ENCODE assay signal across 17 cellular contexts in genomic region chr7:26365897-26366267, GRCh38.
"Had no signal": no experiment of that assay in that cellular context is flagged by ENCODE, and none has a peak within 500 bp of the region (broad histone marks: within the 10 kb centered on the region; RNA-seq: fewer than 3 reads in every experiment).

No MANE protein-coding gene starts in this region.

- H3K27ac ChIP-seq: colonic mucosa, gastrocnemius medialis, heart left ventricle, upper lobe of right lung had no signal

- H3K9me3 Mint-ChIP-seq: activated CD4-positive, alpha-beta memory T cell treated with anti-CD3 and anti-CD28 coated beads, Interleukin-2, amount 10 ng/mL, durations not matched to agents 7 days and 5 days; activated naive CD4-positive, alpha-beta T cell treated with anti-CD3 and anti-CD28 coated beads, Interleukin-2, amount 10 ng/mL, durations not matched to agents 7 days and 5 days; activated naive CD8-positive, alpha-beta T cell treated with anti-CD3 and anti-CD28 coated beads, Interleukin-2, amount 50 U/mL, for 24 hours; central memory CD8-positive, alpha-beta T cell; endodermal cell; immature natural killer cell; natural killer cell had no signal

- H3K4me3 Mint-ChIP-seq: activated CD4-positive, alpha-beta memory T cell treated with anti-CD3 and anti-CD28 coated beads, Interleukin-2, amount 10 ng/mL, durations not matched to agents 7 days and 5 days; activated CD8-positive, alpha-beta memory T cell treated with anti-CD3 and anti-CD28 coated beads, Interleukin-2, amount 10 ng/mL, durations not matched to agents 7 days and 5 days; activated naive CD4-positive, alpha-beta T cell treated with anti-CD3 and anti-CD28 coated beads, Interleukin-2, amount 10 ng/mL, durations not matched to agents 7 days and 5 days; activated naive CD8-positive, alpha-beta T cell treated with anti-CD3 and anti-CD28 coated beads, Interleukin-2, amount 50 U/mL, for 24 hours; central memory CD8-positive, alpha-beta T cell; endodermal cell; immature natural killer cell; natural killer cell had no signal

- H3K27me3 Mint-ChIP-seq: activated CD4-positive, alpha-beta memory T cell treated with anti-CD3 and anti-CD28 coated beads, Interleukin-2, amount 10 ng/mL, durations not matched to agents 7 days and 5 days; activated CD8-positive, alpha-beta memory T cell treated with anti-CD3 and anti-CD28 coated beads, Interleukin-2, amount 10 ng/mL, durations not matched to agents 7 days and 5 days; activated naive CD4-positive, alpha-beta T cell treated with anti-CD3 and anti-CD28 coated beads, Interleukin-2, amount 10 ng/mL, durations not matched to agents 7 days and 5 days; activated naive CD8-positive, alpha-beta T cell treated with anti-CD3 and anti-CD28 coated beads, Interleukin-2, amount 50 U/mL, for 24 hours; central memory CD8-positive, alpha-beta T cell had no signal

- H3K27ac Mint-ChIP-seq: activated CD4-positive, alpha-beta memory T cell treated with anti-CD3 and anti-CD28 coated beads, Interleukin-2, amount 10 ng/mL, durations not matched to agents 7 days and 5 days; activated CD8-positive, alpha-beta memory T cell treated with anti-CD3 and anti-CD28 coated beads, Interleukin-2, amount 10 ng/mL, durations not matched to agents 7 days and 5 days; activated naive CD4-positive, alpha-beta T cell treated with anti-CD3 and anti-CD28 coated beads, Interleukin-2, amount 10 ng/mL, durations not matched to agents 7 days and 5 days; activated naive CD8-positive, alpha-beta T cell treated with anti-CD3 and anti-CD28 coated beads, Interleukin-2, amount 50 U/mL, for 24 hours; endodermal cell had no signal

- H3K36me3 Mint-ChIP-seq: natural killer cell had no signal

- H3K4me3 ChIP-seq: colonic mucosa, gastrocnemius medialis, heart left ventricle, upper lobe of right lung had no signal

- DNase-seq: activated CD4-positive, alpha-beta memory T cell treated with anti-CD3 and anti-CD28 coated beads, Interleukin-2, amount 10 ng/mL, durations not matched to agents 7 days and 5 days; activated CD4-positive, alpha-beta T cell treated with anti-CD3 and anti-CD28 coated beads for 4 hours; activated CD8-positive, alpha-beta memory T cell treated with anti-CD3 and anti-CD28 coated beads, Interleukin-2, amount 10 ng/mL, durations not matched to agents 7 days and 5 days; activated naive CD4-positive, alpha-beta T cell treated with anti-CD3 and anti-CD28 coated beads, Interleukin-2, amount 10 ng/mL, durations not matched to agents 7 days and 5 days; activated naive CD8-positive, alpha-beta T cell treated with anti-CD3 and anti-CD28 coated beads, Interleukin-2, amount 50 U/mL, for 24 hours; colonic mucosa; gastrocnemius medialis; heart left ventricle; immature natural killer cell; natural killer cell; posterior cingulate gyrus; stimulated activated CD4-positive, alpha-beta T cell treated with anti-CD3 and anti-CD28 coated beads, Interleukin-12 subunit alpha, Interleukin-12 subunit beta, amount 100 ng/mL, for 4 hours; stimulated activated CD4-positive, alpha-beta T cell treated with anti-CD3 and anti-CD28 coated beads, Interleukin-1b, Interleukin-23, amount 100 ng/mL, for 48 hours; stimulated activated CD8-positive, alpha-beta memory T cell treated with anti-CD3 and anti-CD28 coated beads, Interleukin-4, amount 100 ng/mL, for 48 hours; upper lobe of right lung had no signal

- H3K36me3 ChIP-seq: colonic mucosa, gastrocnemius medialis had no signal

- H3K9me3 ChIP-seq: colonic mucosa, gastrocnemius medialis, heart left ventricle, upper lobe of right lung had no signal

- H3K4me1 ChIP-seq: colonic mucosa, gastrocnemius medialis had no signal

- H3K27me3 ChIP-seq: colonic mucosa had no signal
